Comparison of ENCODE assay signal across 6 cellular contexts in genomic region chr7:141737118-141737835, GRCh38. TPM values are rescaled to one million over a fixed set of nuclear protein-coding genes. Genes with fewer than 3 reads are reported as not detected.
DNase-seq lines count a peak whose midpoint lies in the region; ATAC-seq and TF ChIP-seq lines count a peak whose summit lies in the region.

No MANE protein-coding gene starts in this region.

- H3K27ac Mint-ChIP-seq in CD14-positive monocyte, result peak overlapping the region; percentile 97 to 100 (median 99)
- peak overlapping the region; percentile 96 to 99 (median 97) for H3K27ac Mint-ChIP-seq in brain
- peak overlapping the region; percentile 88 to 97 (median 97) for H3K27ac Mint-ChIP-seq in nephron

- peak overlapping the region; percentile 68 for H3K4me3 ChIP-seq in MM.1S (ENCODE audit: low read length)

- no peaks in the 10 kb centered on the region for H3K27me3 ChIP-seq in MM.1S (replicated peaks; ENCODE audit: insufficient read depth, low read length)

- TF ChIP-seq CTCF in CD14-positive monocyte (IDR thresholded peaks at IDR 0.05) (no peak), MM.1S (IDR thresholded peaks at IDR 0.05; ENCODE audit: low read length) (no peak), brain (conservative IDR thresholded peaks at IDR 0.05) (no peak), nephron (IDR thresholded peaks at IDR 0.05; ENCODE audit: unreplicated experiment in 3 of 3) (no peak), GM20000 (IDR thresholded peaks at IDR 0.05; ENCODE audit: extremely low read depth, missing control alignments) (no peak)

- no peaks in the 10 kb centered on the region for H4K20me1 ChIP-seq in MM.1S (ENCODE audit: insufficient read depth, low read length)

- H3K9me3 Mint-ChIP-seq in CD14-positive monocyte, result peaks cover 0 to 2% (median 0%) of the 10 kb centered on the region in 7 donors
- no peaks in the 10 kb centered on the region for H3K9me3 Mint-ChIP-seq in brain
- no peaks in the 10 kb centered on the region for H3K9me3 Mint-ChIP-seq in nephron

- peak overlapping the region; percentile 79 for H3K4me2 ChIP-seq in MM.1S (ENCODE audit: low read depth, low read length)

- peaks cover 11% of the 10 kb centered on the region for H3F3A ChIP-seq in MM.1S (ENCODE audit: insufficient read depth, low read length)

- H2AFZ ChIP-seq in MM.1S (ENCODE audit: low read length), result peak overlapping the region; percentile 93

- H3K4me3 Mint-ChIP-seq in CD14-positive monocyte, result peak overlapping the region; percentile 96 to 99
- peak overlapping the region; percentile 97 to 99 (median 98) for H3K4me3 Mint-ChIP-seq in brain
- peak overlapping the region; percentile 98 to 99 (median 98) for H3K4me3 Mint-ChIP-seq in nephron

- H3K27ac ChIP-seq in MM.1S (ENCODE audit: low read length), result peak overlapping the region; percentile 74; the same call in 1 of the 2 replicates

- no peaks in the 10 kb centered on the region; the same call in 1 of the 2 replicates for H3K36me3 ChIP-seq in MM.1S (replicated peaks; ENCODE audit: insufficient read depth, low read length)

- ATAC-seq in GM19397 (IDR thresholded peaks at IDR 0.05; ENCODE audit: unreplicated experiment), result no peak

- H3K79me2 ChIP-seq in MM.1S (ENCODE audit: low read length), result peaks cover 42% of the 10 kb centered on the region

- H3K9me3 ChIP-seq in MM.1S (replicated peaks; ENCODE audit: insufficient read depth, low read length), result no peaks in the 10 kb centered on the region

- H3K36me3 Mint-ChIP-seq in CD14-positive monocyte (peaks cover 18 to 22% of the 10 kb centered on the region in 2 donors), brain (peaks cover 23% of the 10 kb centered on the region), nephron (ENCODE audit: low read depth) (peaks cover 18% of the 10 kb centered on the region)

- H3K27me3 Mint-ChIP-seq in CD14-positive monocyte (ENCODE audit: low read depth in 3 of 3) (no peaks in the 10 kb centered on the region), brain (peaks cover 11% of the 10 kb centered on the region), nephron (ENCODE audit: low read depth) (no peaks in the 10 kb centered on the region)

- DNase-seq in CD14-positive monocyte (ENCODE audit: low spot score), result no peak
- peak; percentile 42 for DNase-seq in MM.1S
- no peak for DNase-seq in GM20000 (ENCODE audit: low spot score)

- peak overlapping the region; percentile 75 for H3K9ac ChIP-seq in MM.1S (ENCODE audit: low read length)

- intact Hi-C loops in CD14-positive monocyte (cut with micrococcal nuclease), result loop anchor here in 1 of 2 donors (10.0 kb wide), 1 partner anchor 82 kb away; no protein-coding TSS in a partner anchor

- H3K4me1 ChIP-seq in MM.1S (ENCODE audit: low read length), result peaks cover 14% of the 10 kb centered on the region

- no peaks in the 10 kb centered on the region for H3K9me2 ChIP-seq in MM.1S (replicated peaks; ENCODE audit: insufficient read depth, low read length)

- H3K4me1 Mint-ChIP-seq in CD14-positive monocyte, result peaks cover 22% of the 10 kb centered on the region
- H3K4me1 Mint-ChIP-seq in brain, result peaks cover 49% of the 10 kb centered on the region
- H3K4me1 Mint-ChIP-seq in nephron, result peaks cover 22% of the 10 kb centered on the region

RNA-seq across cellular contexts. Expression of gene SSBP1, which starts 0.9 kb away (rescaled TPM):
- polyA plus RNA-seq in CD14-positive monocyte (100 to 1,000 TPM; 184 to 197 TPM), brain (ENCODE audit: insufficient read depth, low read depth, low replicate concordance) (149 TPM)

RNA-seq across cellular contexts. Expression of gene TAS2R3, which starts 26.6 kb away (rescaled TPM):
- polyA plus RNA-seq in CD14-positive monocyte (not detected), brain (ENCODE audit: insufficient read depth, low read depth, low replicate concordance) (not detected)

RNA-seq across cellular contexts. Expression of gene WEE2, which starts 29.1 kb away (rescaled TPM):
- not detected for polyA plus RNA-seq in CD14-positive monocyte
- polyA plus RNA-seq in brain (ENCODE audit: insufficient read depth, low read depth, low replicate concordance), result not detected

RNA-seq across cellular contexts. Expression of gene DENND11, which starts 35.3 kb away (rescaled TPM):
- polyA plus RNA-seq in CD14-positive monocyte, result 1 to 10 TPM; 1.4 to 1.9 TPM
- 13.0 TPM for polyA plus RNA-seq in brain (ENCODE audit: insufficient read depth, low read depth, low replicate concordance)

RNA-seq across cellular contexts. Expression of gene TAS2R4, which starts 39.2 kb away (rescaled TPM):
- polyA plus RNA-seq in CD14-positive monocyte (not detected), brain (ENCODE audit: insufficient read depth, low read depth, low replicate concordance) (0.17 TPM)
